11 cellular contexts compared by ENCODE assay signal in the genomic region with DNA sequence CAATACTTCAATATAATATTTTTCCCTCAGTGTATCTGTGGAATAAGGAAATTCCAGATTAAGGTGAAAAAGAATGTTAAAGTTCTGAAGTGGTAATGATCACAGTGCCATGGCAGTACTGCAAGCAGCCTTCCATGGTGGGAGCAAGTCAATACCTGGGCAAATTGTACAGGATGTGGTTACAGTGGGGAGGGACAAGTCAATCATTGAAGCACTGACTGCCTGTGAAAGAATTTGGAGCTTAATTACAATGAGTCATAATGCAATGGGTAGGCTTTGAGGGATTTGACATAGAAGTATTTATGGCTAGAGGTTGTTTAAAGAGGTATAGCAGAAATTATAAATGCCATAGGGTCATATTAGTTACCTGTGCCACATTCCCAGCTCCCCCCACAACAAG.
DNase-seq lines count a peak whose midpoint lies in the region; ATAC-seq, FAIRE-seq and TF ChIP-seq lines count a peak whose summit lies in the region.
"Had no signal": no experiment of that assay in that cellular context is flagged by ENCODE, and none has a peak within 500 bp of the region (broad histone marks: within the 10 kb centered on the region; RNA-seq: fewer than 3 reads in every experiment).

No MANE protein-coding gene starts in this region.

- H3K4me3 ChIP-seq in HepG2 (replicated peaks in 1 of 3; ENCODE audit: insufficient read depth in 1 of 3, low read depth in 2 of 3, low read length in 3 of 3) = no peak overlapping the region
- H3K4me3 ChIP-seq in right lobe of liver = no peak overlapping the region
- H3K4me3 ChIP-seq in astrocyte of the spinal cord (ENCODE audit: low read depth, low read length) = no peak overlapping the region
- H3K4me3 ChIP-seq: adrenal gland had no signal

- no peak overlapping the region for H3K4me2 ChIP-seq in HepG2 (ENCODE audit: low read depth, low read length)

- CTCF ChIA-PET in HepG2 (lab: Yijun Ruan, JAX; ENCODE audit: low intra/inter-chr PET ratio, low total read pairs) = no interaction called here

- H3K27me3 ChIP-seq in HepG2 (ENCODE audit: control insufficient read depth in 1 of 2, insufficient read depth in 2 of 2, low read length in 2 of 2) (no peaks in the 10 kb centered on the region), right lobe of liver (no peaks in the 10 kb centered on the region)
- H3K27me3 ChIP-seq: adrenal gland had no signal

- TF ChIP-seq CTCF in HepG2 (CRISPR knock-in tag; IDR thresholded peaks at IDR 0.05) = no peak
- TF ChIP-seq CTCF in right lobe of liver (IDR thresholded peaks at IDR 0.05) = no peak
- no peak for TF ChIP-seq CTCF in astrocyte of the spinal cord (IDR thresholded peaks at IDR 0.05; ENCODE audit: low read depth, low read length)

- no peak overlapping the region for H3K9ac ChIP-seq in HepG2 (ENCODE audit: insufficient read depth, low read depth, low read length)

- in situ Hi-C loops in HepG2 (cut with HindIII; ENCODE audit: extremely low pct_ligation_motif_present, low pct_unique_long_range_greater_than_20kb) (no loop called here), astrocyte of the spinal cord (cut with HindIII; ENCODE audit: low sequenced_read_pairs) (no loop called here), KBM-7 (cut with MboI; ENCODE audit: low pct_unique_long_range_greater_than_20kb, low sequenced_read_pairs) (no loop called here)

- H3K4me1 ChIP-seq in HepG2 (ENCODE audit: insufficient read depth, low read length) (no peaks in the 10 kb centered on the region), right lobe of liver (no peaks in the 10 kb centered on the region)
- H3K4me1 ChIP-seq: adrenal gland had no signal

- TF ChIP-seq EP300 in HepG2 (IDR thresholded peaks at IDR 0.05; ENCODE audit: low read depth in 2 of 2, low read length in 2 of 2) = no peak
- no peak for TF ChIP-seq EP300 in HepG2 (CRISPR knock-in tag; IDR thresholded peaks at IDR 0.05; ENCODE audit: borderline replicate concordance)

- no peak overlapping the region for H2AFZ ChIP-seq in HepG2 (ENCODE audit: low read length)

- FAIRE-seq in HepG2 (lab: Jason Lieb, UNC) = no peak

- no peaks in the 10 kb centered on the region for H3K9me3 ChIP-seq in HepG2 (ENCODE audit: low read length)
- H3K9me3 ChIP-seq in right lobe of liver = no peaks in the 10 kb centered on the region
- H3K9me3 ChIP-seq: adrenal gland had no signal

- no TSS peak for BruUV-seq in HepG2 (replicated peaks; lab: Mats Ljungman, UMichigan)

- H3K36me3 ChIP-seq in HepG2 (replicated peaks in 1 of 2; ENCODE audit: control insufficient read depth in 1 of 2, insufficient read depth in 2 of 2, low read length in 2 of 2) (no peaks in the 10 kb centered on the region), right lobe of liver (no peaks in the 10 kb centered on the region)
- H3K36me3 ChIP-seq: adrenal gland had no signal

- DNase-seq in HepG2 (ENCODE audit: low spot score) = peak; percentile 18
- DNase-seq in right lobe of liver = no peak
- DNase-seq in astrocyte of the spinal cord (ENCODE audit: low read depth, low spot score) = peak; percentile 44
- DNase-seq in amniotic stem cell (lab: John Stamatoyannopoulos, UW) = no peak
- no peak for DNase-seq in activated CD8-positive, alpha-beta memory T cell treated with anti-CD3 and anti-CD28 coated beads for 24 hours
- DNase-seq in KBM-7 = no peak
- no peak for DNase-seq in DMS79 (lab: John Stamatoyannopoulos, UW)
- DNase-seq: adrenal gland, nephron progenitor cell, T-helper 9 cell had no signal

- ATAC-seq in HepG2 = no peak
- ATAC-seq in right lobe of liver = no peak
- ATAC-seq in HG03442 (IDR thresholded peaks at IDR 0.05; ENCODE audit: unreplicated experiment) = peak; percentile 50

- intact Hi-C loops in HepG2 (cut with micrococcal nuclease; ENCODE audit: unreplicated experiment) (loop anchor here (2.0 kb wide), 1 partner anchor 101 kb away; no protein-coding TSS in a partner anchor), right lobe of liver (cut with DNase I) (no loop called here)

- no peaks in the 10 kb centered on the region for H4K20me1 ChIP-seq in HepG2 (ENCODE audit: insufficient read depth, low read length)

- H3K79me2 ChIP-seq in HepG2 (ENCODE audit: insufficient read depth, low read length) = no peaks in the 10 kb centered on the region

- no peak for TF ChIP-seq RAD21 in HepG2 (CRISPR knock-in tag; IDR thresholded peaks at IDR 0.05)

- H3K27ac ChIP-seq in HepG2 (ENCODE audit: extremely low read length, insufficient read depth, low read length) (no peak overlapping the region), right lobe of liver (no peak overlapping the region)
- H3K27ac ChIP-seq: adrenal gland had no signal

- no peak for TF ChIP-seq POLR2A in HepG2 (IDR thresholded peaks at IDR 0.05; ENCODE audit: insufficient read depth in 1 of 2, low read depth in 2 of 2, low read length in 2 of 2)
- no peak for TF ChIP-seq POLR2A in right lobe of liver (IDR thresholded peaks at IDR 0.05)

- POLR2A ChIA-PET in HepG2 (lab: Yijun Ruan, JAX) = no interaction called here

TF ChIP-seq in HepG2, 621 proteins besides CTCF, POLR2A, EP300 and RAD21 (continues in another document):
- TF ChIP-seq ZBTB21 (CRISPR knock-in tag; IDR thresholded peaks at IDR 0.05) = no peak
- no peak for TF ChIP-seq U2AF1 (optimal IDR thresholded peaks at IDR 0.05; ENCODE audit: low read depth, low read length)
- TF ChIP-seq SKI (IDR thresholded peaks at IDR 0.05; ENCODE audit: partially characterized antibody) = no peak
- no peak for TF ChIP-seq FOSL1 (CRISPR knock-in tag; IDR thresholded peaks at IDR 0.05; ENCODE audit: borderline replicate concordance)
- no peak for TF ChIP-seq ZSCAN25 (CRISPR knock-in tag; IDR thresholded peaks at IDR 0.05)
- TF ChIP-seq ELF4 (CRISPR knock-in tag; IDR thresholded peaks at IDR 0.05; ENCODE audit: borderline replicate concordance) = no peak
- no peak for TF ChIP-seq ZC3H4 (CRISPR knock-in tag; IDR thresholded peaks at IDR 0.05; ENCODE audit: borderline replicate concordance)
- no peak for TF ChIP-seq ETV5 (CRISPR knock-in tag; IDR thresholded peaks at IDR 0.05; ENCODE audit: borderline replicate concordance)
- TF ChIP-seq, protein P1, sequence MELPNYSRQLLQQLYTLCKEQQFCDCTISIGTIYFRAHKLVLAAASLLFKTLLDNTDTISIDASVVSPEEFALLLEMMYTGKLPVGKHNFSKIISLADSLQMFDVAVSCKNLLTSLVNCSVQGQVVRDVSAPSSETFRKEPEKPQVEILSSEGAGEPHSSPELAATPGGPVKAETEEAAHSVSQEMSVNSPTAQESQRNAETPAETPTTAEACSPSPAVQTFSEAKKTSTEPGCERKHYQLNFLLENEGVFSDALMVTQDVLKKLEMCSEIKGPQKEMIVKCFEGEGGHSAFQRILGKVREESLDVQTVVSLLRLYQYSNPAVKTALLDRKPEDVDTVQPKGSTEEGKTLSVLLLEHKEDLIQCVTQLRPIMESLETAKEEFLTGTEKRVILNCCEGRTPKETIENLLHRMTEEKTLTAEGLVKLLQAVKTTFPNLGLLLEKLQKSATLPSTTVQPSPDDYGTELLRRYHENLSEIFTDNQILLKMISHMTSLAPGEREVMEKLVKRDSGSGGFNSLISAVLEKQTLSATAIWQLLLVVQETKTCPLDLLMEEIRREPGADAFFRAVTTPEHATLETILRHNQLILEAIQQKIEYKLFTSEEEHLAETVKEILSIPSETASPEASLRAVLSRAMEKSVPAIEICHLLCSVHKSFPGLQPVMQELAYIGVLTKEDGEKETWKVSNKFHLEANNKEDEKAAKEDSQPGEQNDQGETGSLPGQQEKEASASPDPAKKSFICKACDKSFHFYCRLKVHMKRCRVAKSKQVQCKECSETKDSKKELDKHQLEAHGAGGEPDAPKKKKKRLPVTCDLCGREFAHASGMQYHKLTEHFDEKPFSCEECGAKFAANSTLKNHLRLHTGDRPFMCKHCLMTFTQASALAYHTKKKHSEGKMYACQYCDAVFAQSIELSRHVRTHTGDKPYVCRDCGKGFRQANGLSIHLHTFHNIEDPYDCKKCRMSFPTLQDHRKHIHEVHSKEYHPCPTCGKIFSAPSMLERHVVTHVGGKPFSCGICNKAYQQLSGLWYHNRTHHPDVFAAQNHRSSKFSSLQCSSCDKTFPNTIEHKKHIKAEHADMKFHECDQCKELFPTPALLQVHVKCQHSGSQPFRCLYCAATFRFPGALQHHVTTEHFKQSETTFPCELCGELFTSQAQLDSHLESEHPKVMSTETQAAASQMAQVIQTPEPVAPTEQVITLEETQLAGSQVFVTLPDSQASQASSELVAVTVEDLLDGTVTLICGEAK (IDR thresholded peaks at IDR 0.05) = no peak
- TF ChIP-seq, protein P1 (CRISPR knock-in tag; IDR thresholded peaks at IDR 0.05) = no peak

Comparison
In these comparisons a context has a peak if more than half of its experiments do, and no peak if none do; other contexts are left out.
1. DNase-seq: peak in HepG2 (single experiment) and astrocyte of the spinal cord (single experiment); none in right lobe of liver (0 of 3), amniotic stem cell (single experiment), activated CD8-positive, alpha-beta memory T cell treated with anti-CD3 and anti-CD28 coated beads for 24 hours (single experiment), KBM-7 (single experiment) and DMS79 (single experiment).